Comparison of ENCODE assay signal across 8 cellular contexts in the genomic region with DNA sequence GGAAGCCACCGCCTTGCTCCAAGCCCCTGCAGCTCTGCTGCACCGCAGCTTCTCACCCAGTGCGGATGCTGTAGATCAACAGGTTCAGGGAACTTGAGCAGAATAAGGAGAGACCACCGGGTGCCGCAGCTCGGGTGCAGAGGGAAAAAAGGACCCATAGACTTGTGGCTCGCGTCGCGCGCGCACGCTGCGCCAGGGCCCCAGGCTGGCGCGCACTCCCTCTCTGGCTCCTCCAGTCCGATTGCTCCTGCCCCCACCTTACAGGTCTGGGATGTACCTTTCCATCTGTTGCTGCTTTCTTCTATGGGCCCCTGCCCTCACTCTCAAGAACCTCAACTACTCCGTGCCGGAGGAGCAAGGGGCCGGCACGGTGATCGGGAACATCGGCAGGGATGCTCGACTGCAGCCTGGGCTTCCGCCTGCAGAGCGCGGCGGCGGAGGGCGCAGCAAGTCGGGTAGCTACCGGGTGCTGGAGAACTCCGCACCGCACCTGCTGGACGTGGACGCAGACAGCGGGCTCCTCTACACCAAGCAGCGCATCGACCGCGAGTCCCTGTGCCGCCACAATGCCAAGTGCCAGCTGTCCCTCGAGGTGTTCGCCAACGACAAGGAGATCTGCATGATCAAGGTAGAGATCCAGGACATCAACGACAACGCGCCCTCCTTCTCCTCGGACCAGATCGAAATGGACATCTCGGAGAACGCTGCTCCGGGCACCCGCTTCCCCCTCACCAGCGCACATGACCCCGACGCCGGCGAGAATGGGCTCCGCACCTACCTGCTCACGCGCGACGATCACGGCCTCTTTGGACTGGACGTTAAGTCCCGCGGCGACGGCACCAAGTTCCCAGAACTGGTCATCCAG. TPM values are rescaled to one million over a fixed set of nuclear protein-coding genes. Genes with fewer than 3 reads are reported as not detected.
DNase-seq lines count a peak whose midpoint lies in the region; ATAC-seq and TF ChIP-seq lines count a peak whose summit lies in the region.

No MANE protein-coding gene starts in this region.

- H3K4me1 ChIP-seq in lower lobe of right lung (peaks cover 36% of the 10 kb centered on the region), tibial artery (peaks cover 3 to 38% (median 34%) of the 10 kb centered on the region in 4 donors)

- H3K36me3 ChIP-seq in lower lobe of right lung (no peaks in the 10 kb centered on the region), tibial artery (no peaks in the 10 kb centered on the region)

- H3K27me3 ChIP-seq in lower lobe of right lung (ENCODE audit: low read depth) (peaks cover 66% of the 10 kb centered on the region), tibial artery (peaks cover 0 to 71% of the 10 kb centered on the region in 2 donors)

- ATAC-seq in lower lobe of right lung (peak in 1 of 2 donors; percentile 6), HG03159 (IDR thresholded peaks at IDR 0.05; ENCODE audit: unreplicated experiment) (no peak), HG03378 (IDR thresholded peaks at IDR 0.05; ENCODE audit: unreplicated experiment) (no peak), GM21360 (IDR thresholded peaks at IDR 0.05; ENCODE audit: unreplicated experiment) (no peak)

- no peak for TF ChIP-seq CTCF in coronary artery (IDR thresholded peaks at IDR 0.05)
- no peak for TF ChIP-seq CTCF in lower lobe of right lung (IDR thresholded peaks at IDR 0.05)
- TF ChIP-seq CTCF in tibial artery (IDR thresholded peaks at IDR 0.05) = no peak

- peak; percentile 55 for DNase-seq in activated CD8-positive, alpha-beta memory T cell treated with anti-CD3 and anti-CD28 coated beads for 24 hours
- DNase-seq in activated CD8-positive, alpha-beta memory T cell treated with anti-CD3 and anti-CD28 coated beads, Interleukin-2, amount 50 U/mL, for 4 hours = no peak
- DNase-seq in coronary artery (ENCODE audit: low spot score) (peak; percentile 71), lower lobe of right lung (peak; percentile 46), tibial artery (peak; percentile 20 to 63)

- H3K9me3 ChIP-seq in lower lobe of right lung (no peaks in the 10 kb centered on the region), tibial artery (peaks cover 0 to 15% (median 0%) of the 10 kb centered on the region in 3 donors)

- peak overlapping the region in 1 of 2 donors; percentile 68 for H3K27ac ChIP-seq in coronary artery
- H3K27ac ChIP-seq in lower lobe of right lung = peak overlapping the region; percentile 70
- peak overlapping the region; percentile 20 to 28 for H3K27ac ChIP-seq in tibial artery

- H3K4me3 ChIP-seq in coronary artery (peak overlapping the region; percentile 71), lower lobe of right lung (peak overlapping the region; percentile 62), tibial artery (peak overlapping the region; percentile 51 to 57)

- intact Hi-C loops in lower lobe of right lung (cut with DNase I) = no loop called here
- intact Hi-C loops in tibial artery (cut with DNase I; ENCODE audit: low total_unique reads) = no loop called here

RNA-seq across cellular contexts. Expression of a gene that starts 1.0 kb away (rescaled TPM):
- 40.9 TPM for total RNA-seq in lower lobe of right lung
